ENCODE assay signal across 1 cellular context in genomic region chr5:112865128-112865527, GRCh38.
TF ChIP-seq lines count a peak whose summit lies in the region.

No MANE protein-coding gene starts in this region.

TF ChIP-seq in GM23338, 12 proteins besides CTCF, POLR2A, EP300 and RAD21 (continued from another document):
- no peak for TF ChIP-seq CREB1 (CRISPR knock-in tag; IDR thresholded peaks at IDR 0.05; ENCODE audit: low read depth)
- no peak for TF ChIP-seq ZNF331 (CRISPR knock-in tag; IDR thresholded peaks at IDR 0.05; ENCODE audit: low read depth)
- no peak for TF ChIP-seq NANOG (IDR thresholded peaks at IDR 0.05; ENCODE audit: borderline replicate concordance)
- TF ChIP-seq ZNF114 (CRISPR knock-in tag; IDR thresholded peaks at IDR 0.05) = no peak
- TF ChIP-seq, protein P1, sequence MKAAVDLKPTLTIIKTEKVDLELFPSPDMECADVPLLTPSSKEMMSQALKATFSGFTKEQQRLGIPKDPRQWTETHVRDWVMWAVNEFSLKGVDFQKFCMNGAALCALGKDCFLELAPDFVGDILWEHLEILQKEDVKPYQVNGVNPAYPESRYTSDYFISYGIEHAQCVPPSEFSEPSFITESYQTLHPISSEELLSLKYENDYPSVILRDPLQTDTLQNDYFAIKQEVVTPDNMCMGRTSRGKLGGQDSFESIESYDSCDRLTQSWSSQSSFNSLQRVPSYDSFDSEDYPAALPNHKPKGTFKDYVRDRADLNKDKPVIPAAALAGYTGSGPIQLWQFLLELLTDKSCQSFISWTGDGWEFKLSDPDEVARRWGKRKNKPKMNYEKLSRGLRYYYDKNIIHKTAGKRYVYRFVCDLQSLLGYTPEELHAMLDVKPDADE (IDR thresholded peaks at IDR 0.05) = no peak
- TF ChIP-seq, protein P2, sequence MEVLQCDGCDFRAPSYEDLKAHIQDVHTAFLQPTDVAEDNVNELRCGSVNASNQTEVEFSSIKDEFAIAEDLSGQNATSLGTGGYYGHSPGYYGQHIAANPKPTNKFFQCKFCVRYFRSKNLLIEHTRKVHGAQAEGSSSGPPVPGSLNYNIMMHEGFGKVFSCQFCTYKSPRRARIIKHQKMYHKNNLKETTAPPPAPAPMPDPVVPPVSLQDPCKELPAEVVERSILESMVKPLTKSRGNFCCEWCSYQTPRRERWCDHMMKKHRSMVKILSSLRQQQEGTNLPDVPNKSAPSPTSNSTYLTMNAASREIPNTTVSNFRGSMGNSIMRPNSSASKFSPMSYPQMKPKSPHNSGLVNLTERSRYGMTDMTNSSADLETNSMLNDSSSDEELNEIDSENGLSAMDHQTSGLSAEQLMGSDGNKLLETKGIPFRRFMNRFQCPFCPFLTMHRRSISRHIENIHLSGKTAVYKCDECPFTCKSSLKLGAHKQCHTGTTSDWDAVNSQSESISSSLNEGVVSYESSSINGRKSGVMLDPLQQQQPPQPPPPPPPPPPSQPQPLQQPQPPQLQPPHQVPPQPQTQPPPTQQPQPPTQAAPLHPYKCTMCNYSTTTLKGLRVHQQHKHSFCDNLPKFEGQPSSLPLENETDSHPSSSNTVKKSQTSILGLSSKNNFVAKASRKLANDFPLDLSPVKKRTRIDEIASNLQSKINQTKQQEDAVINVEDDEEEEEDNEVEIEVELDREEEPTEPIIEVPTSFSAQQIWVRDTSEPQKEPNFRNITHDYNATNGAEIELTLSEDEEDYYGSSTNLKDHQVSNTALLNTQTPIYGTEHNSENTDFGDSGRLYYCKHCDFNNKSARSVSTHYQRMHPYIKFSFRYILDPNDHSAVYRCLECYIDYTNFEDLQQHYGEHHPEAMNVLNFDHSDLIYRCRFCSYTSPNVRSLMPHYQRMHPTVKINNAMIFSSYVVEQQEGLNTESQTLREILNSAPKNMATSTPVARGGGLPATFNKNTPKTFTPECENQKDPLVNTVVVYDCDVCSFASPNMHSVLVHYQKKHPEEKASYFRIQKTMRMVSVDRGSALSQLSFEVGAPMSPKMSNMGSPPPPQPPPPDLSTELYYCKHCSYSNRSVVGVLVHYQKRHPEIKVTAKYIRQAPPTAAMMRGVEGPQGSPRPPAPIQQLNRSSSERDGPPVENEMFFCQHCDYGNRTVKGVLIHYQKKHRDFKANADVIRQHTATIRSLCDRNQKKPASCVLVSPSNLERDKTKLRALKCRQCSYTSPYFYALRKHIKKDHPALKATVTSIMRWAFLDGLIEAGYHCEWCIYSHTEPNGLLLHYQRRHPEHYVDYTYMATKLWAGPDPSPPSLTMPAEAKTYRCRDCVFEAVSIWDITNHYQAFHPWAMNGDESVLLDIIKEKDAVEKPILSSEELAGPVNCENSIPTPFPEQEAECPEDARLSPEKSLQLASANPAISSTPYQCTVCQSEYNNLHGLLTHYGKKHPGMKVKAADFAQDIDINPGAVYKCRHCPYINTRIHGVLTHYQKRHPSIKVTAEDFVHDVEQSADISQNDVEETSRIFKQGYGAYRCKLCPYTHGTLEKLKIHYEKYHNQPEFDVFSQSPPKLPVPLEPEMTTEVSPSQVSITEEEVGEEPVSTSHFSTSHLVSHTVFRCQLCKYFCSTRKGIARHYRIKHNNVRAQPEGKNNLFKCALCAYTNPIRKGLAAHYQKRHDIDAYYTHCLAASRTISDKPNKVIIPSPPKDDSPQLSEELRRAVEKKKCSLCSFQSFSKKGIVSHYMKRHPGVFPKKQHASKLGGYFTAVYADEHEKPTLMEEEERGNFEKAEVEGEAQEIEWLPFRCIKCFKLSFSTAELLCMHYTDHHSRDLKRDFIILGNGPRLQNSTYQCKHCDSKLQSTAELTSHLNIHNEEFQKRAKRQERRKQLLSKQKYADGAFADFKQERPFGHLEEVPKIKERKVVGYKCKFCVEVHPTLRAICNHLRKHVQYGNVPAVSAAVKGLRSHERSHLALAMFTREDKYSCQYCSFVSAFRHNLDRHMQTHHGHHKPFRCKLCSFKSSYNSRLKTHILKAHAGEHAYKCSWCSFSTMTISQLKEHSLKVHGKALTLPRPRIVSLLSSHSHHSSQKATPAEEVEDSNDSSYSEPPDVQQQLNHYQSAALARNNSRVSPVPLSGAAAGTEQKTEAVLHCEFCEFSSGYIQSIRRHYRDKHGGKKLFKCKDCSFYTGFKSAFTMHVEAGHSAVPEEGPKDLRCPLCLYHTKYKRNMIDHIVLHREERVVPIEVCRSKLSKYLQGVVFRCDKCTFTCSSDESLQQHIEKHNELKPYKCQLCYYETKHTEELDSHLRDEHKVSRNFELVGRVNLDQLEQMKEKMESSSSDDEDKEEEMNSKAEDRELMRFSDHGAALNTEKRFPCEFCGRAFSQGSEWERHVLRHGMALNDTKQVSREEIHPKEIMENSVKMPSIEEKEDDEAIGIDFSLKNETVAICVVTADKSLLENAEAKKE (CRISPR knock-in tag; IDR thresholded peaks at IDR 0.05) = no peak
